1 cellular context compared by ENCODE assay signal in genomic region chr19:19261350-19262189, GRCh38.
TF ChIP-seq lines count a peak whose summit lies in the region.

No MANE protein-coding gene starts in this region.

TF ChIP-seq in K562, 482 proteins besides CTCF, POLR2A, EP300 and RAD21 (continues in another document):
- peak; percentile 75; the same call in 1 of the 2 replicates for TF ChIP-seq ZBTB7A (IDR thresholded peaks at IDR 0.05; ENCODE audit: borderline replicate concordance, control insufficient read depth, low read depth, low read length)
- no peak for TF ChIP-seq POLR2H (tag; IDR thresholded peaks at IDR 0.05; ENCODE audit: low read depth)
- TF ChIP-seq ETS2 (tag; IDR thresholded peaks at IDR 0.05; ENCODE audit: borderline replicate concordance, poor library complexity, severe bottlenecking) = no peak
- no peak for TF ChIP-seq ZFP30 (CRISPR knock-in tag; IDR thresholded peaks at IDR 0.05; ENCODE audit: borderline replicate concordance)
- peak; percentile 90 for TF ChIP-seq MAX (CRISPR knock-in tag; IDR thresholded peaks at IDR 0.05)
- peak; percentile 81 for TF ChIP-seq BHLHE40 (IDR thresholded peaks at IDR 0.05; ENCODE audit: low read length)
- TF ChIP-seq ILF3 (IDR thresholded peaks at IDR 0.05; ENCODE audit: borderline replicate concordance) = no peak
- peak; percentile 63 for TF ChIP-seq ZFX (CRISPR knock-in tag; IDR thresholded peaks at IDR 0.05)
- TF ChIP-seq XRCC4 (IDR thresholded peaks at IDR 0.05; ENCODE audit: extremely low read depth, insufficient read depth, insufficient read length) = no peak
- no peak for TF ChIP-seq FOXJ3 (CRISPR knock-in tag; IDR thresholded peaks at IDR 0.05)
- no peak for TF ChIP-seq MCM7 (IDR thresholded peaks at IDR 0.05)
- TF ChIP-seq PURB (CRISPR knock-in tag; IDR thresholded peaks at IDR 0.05; ENCODE audit: low read depth) = no peak
- no peak for TF ChIP-seq STAT6 (CRISPR knock-in tag; IDR thresholded peaks at IDR 0.05)
- no peak for TF ChIP-seq WHSC1 (IDR thresholded peaks at IDR 0.05; ENCODE audit: low read length)
- no peak for TF ChIP-seq POLR2G (IDR thresholded peaks at IDR 0.05; ENCODE audit: low read depth, low read length)
- no peak for TF ChIP-seq ARHGAP35 (IDR thresholded peaks at IDR 0.05; ENCODE audit: partially characterized antibody)
- no peak for TF ChIP-seq EWSR1 (IDR thresholded peaks at IDR 0.05; ENCODE audit: borderline replicate concordance, low read depth, partially characterized antibody)
- no peak for TF ChIP-seq MAFF (IDR thresholded peaks at IDR 0.05; ENCODE audit: low read length)
- no peak for TF ChIP-seq AFF1 (IDR thresholded peaks at IDR 0.05; ENCODE audit: low read depth in 1 of 2, partially characterized antibody in 2 of 2)
- no peak for TF ChIP-seq ZFP1 (CRISPR knock-in tag; IDR thresholded peaks at IDR 0.05)
- TF ChIP-seq SRSF9 (IDR thresholded peaks at IDR 0.05; ENCODE audit: borderline replicate concordance, low read depth, low read length) = no peak
- TF ChIP-seq TCF15 (CRISPR knock-in tag; IDR thresholded peaks at IDR 0.05) = no peak
- TF ChIP-seq TAL1 (IDR thresholded peaks at IDR 0.05) = no peak
- no peak for TF ChIP-seq ZNF354B (CRISPR knock-in tag; IDR thresholded peaks at IDR 0.05)
- TF ChIP-seq KLF16 (IDR thresholded peaks at IDR 0.05) = no peak
- no peak for TF ChIP-seq HSF4 (CRISPR knock-in tag; IDR thresholded peaks at IDR 0.05; ENCODE audit: borderline replicate concordance)
- TF ChIP-seq CHD2 (IDR thresholded peaks at IDR 0.05; ENCODE audit: low read depth, low read length) = no peak
- no peak for TF ChIP-seq CEBPG (CRISPR knock-in tag; IDR thresholded peaks at IDR 0.05)
- TF ChIP-seq CEBPG (tag; conservative IDR thresholded peaks at IDR 0.05 in 1 of 2, IDR thresholded peaks at IDR 0.05 in 1 of 2) = no peak
- TF ChIP-seq VEZF1 (CRISPR knock-in tag; IDR thresholded peaks at IDR 0.05) = no peak
- no peak for TF ChIP-seq PHF20 (IDR thresholded peaks at IDR 0.05; ENCODE audit: partially characterized antibody)
- no peak for TF ChIP-seq ZNF282 (CRISPR knock-in tag; IDR thresholded peaks at IDR 0.05)
- TF ChIP-seq IRF9 (tag; IDR thresholded peaks at IDR 0.05) = no peak
- TF ChIP-seq ZHX1 (conservative IDR thresholded peaks at IDR 0.05; ENCODE audit: low read length) = no peak
- TF ChIP-seq ARID3A (IDR thresholded peaks at IDR 0.05; ENCODE audit: borderline replicate concordance, low read depth, low read length) = no peak
- no peak for TF ChIP-seq MBD1 (CRISPR knock-in tag; IDR thresholded peaks at IDR 0.05)
- no peak for TF ChIP-seq SMAD3 (CRISPR knock-in tag; conservative IDR thresholded peaks at IDR 0.05)
- no peak for TF ChIP-seq TAF7 (tag; IDR thresholded peaks at IDR 0.05)
- TF ChIP-seq CLOCK (CRISPR knock-in tag; IDR thresholded peaks at IDR 0.05; ENCODE audit: borderline replicate concordance) = no peak
- no peak for TF ChIP-seq BRD4 (IDR thresholded peaks at IDR 0.05)
- no peak for TF ChIP-seq SMAD1 (IDR thresholded peaks at IDR 0.05; ENCODE audit: low read depth, low read length, partially characterized antibody)
- TF ChIP-seq SPI1 (IDR thresholded peaks at IDR 0.05; ENCODE audit: borderline replicate concordance, low read depth, low read length) = peak; percentile 96
- no peak for TF ChIP-seq KAT7 (CRISPR knock-in tag; IDR thresholded peaks at IDR 0.05; ENCODE audit: borderline replicate concordance)
- TF ChIP-seq MCM3 (IDR thresholded peaks at IDR 0.05) = no peak
- TF ChIP-seq NEUROD1 (IDR thresholded peaks at IDR 0.05; ENCODE audit: borderline replicate concordance, low read depth, low read length, partially characterized antibody) = no peak
- peak; percentile 49; the same call in 1 of the 2 replicates for TF ChIP-seq USF1 (CRISPR knock-in tag; IDR thresholded peaks at IDR 0.05)
